ENCODE assay signal across 8 cellular contexts in genomic region chr2:112646102-112646719, GRCh38. TPM values are rescaled to one million over a fixed set of nuclear protein-coding genes. Genes with fewer than 3 reads are reported as not detected.
DNase-seq lines count a peak whose midpoint lies in the region; ATAC-seq and TF ChIP-seq lines count a peak whose summit lies in the region.

No MANE protein-coding gene starts in this region.

- H3K4me2 ChIP-seq in neural progenitor cell, result peak overlapping the region; percentile 81

- H3F3A ChIP-seq in neural progenitor cell (ENCODE audit: low read depth), result peaks cover 4% of the 10 kb centered on the region

- in situ Hi-C loops in GM13976 (cut with MboI; ENCODE audit: low sequenced_read_pairs, unreplicated experiment), result no loop called here

- H3K4me1 Mint-ChIP-seq in activated CD4-positive, alpha-beta T cell treated with anti-CD3 and anti-CD28 coated beads, Interleukin-2, amount 10 ng/mL, durations not matched to agents 7 days and 5 days, result peaks cover 66% of the 10 kb centered on the region
- peaks cover 33% of the 10 kb centered on the region for H3K4me1 Mint-ChIP-seq in neural progenitor cell

- CTCF ChIA-PET in activated CD4-positive, alpha-beta T cell treated with anti-CD3 and anti-CD28 coated beads, Interleukin-2, amount 10 ng/mL, durations not matched to agents 7 days and 5 days (lab: Charles Lee), result interaction anchor here (0.8 to 7.6 kb wide), 10 partner anchors 8 to 104 kb away, joined by 3 to 35 read pairs (median 4); no protein-coding TSS in a partner anchor

- H3K9me3 Mint-ChIP-seq in activated CD4-positive, alpha-beta T cell treated with anti-CD3 and anti-CD28 coated beads, Interleukin-2, amount 10 ng/mL, durations not matched to agents 7 days and 5 days, result no peaks in the 10 kb centered on the region
- H3K9me3 Mint-ChIP-seq in neural progenitor cell, result no peaks in the 10 kb centered on the region

- H3K36me3 Mint-ChIP-seq in activated CD4-positive, alpha-beta T cell treated with anti-CD3 and anti-CD28 coated beads, Interleukin-2, amount 10 ng/mL, durations not matched to agents 7 days and 5 days (ENCODE audit: low read depth), result peaks cover 63% of the 10 kb centered on the region
- peaks cover 27% of the 10 kb centered on the region for H3K36me3 Mint-ChIP-seq in neural progenitor cell

- peak overlapping the region; percentile 62 for H3K9ac ChIP-seq in neural progenitor cell

- no peaks in the 10 kb centered on the region for H3K36me3 ChIP-seq in esophagus (ENCODE audit: control insufficient read depth in 2 of 2, insufficient read depth in 2 of 2, low read length in 1 of 2)
- peaks cover 24% of the 10 kb centered on the region for H3K36me3 ChIP-seq in neural progenitor cell

- no peak overlapping the region for H2AFZ ChIP-seq in neural progenitor cell (replicated peaks)

- H3K27ac Mint-ChIP-seq in activated CD4-positive, alpha-beta T cell treated with anti-CD3 and anti-CD28 coated beads, Interleukin-2, amount 10 ng/mL, durations not matched to agents 7 days and 5 days, result peak overlapping the region; percentile 87
- no peak overlapping the region for H3K27ac Mint-ChIP-seq in neural progenitor cell

- peaks cover 54% of the 10 kb centered on the region for H3K79me2 ChIP-seq in neural progenitor cell (ENCODE audit: low read depth)

- H3K4me3 Mint-ChIP-seq in activated CD4-positive, alpha-beta T cell treated with anti-CD3 and anti-CD28 coated beads, Interleukin-2, amount 10 ng/mL, durations not matched to agents 7 days and 5 days, result peak overlapping the region; percentile 99
- peak overlapping the region; percentile 95 for H3K4me3 Mint-ChIP-seq in neural progenitor cell

- H3K9me3 ChIP-seq in esophagus (ENCODE audit: control insufficient read depth in 2 of 2, insufficient read depth in 1 of 2, low read depth in 1 of 2, low read length in 1 of 2) (no peaks in the 10 kb centered on the region), neural progenitor cell (ENCODE audit: low read depth) (no peaks in the 10 kb centered on the region)

- H3K4me1 ChIP-seq in esophagus (ENCODE audit: control insufficient read depth in 2 of 2, insufficient read depth in 2 of 2, low read length in 1 of 2), result no peaks in the 10 kb centered on the region
- peaks cover 26% of the 10 kb centered on the region for H3K4me1 ChIP-seq in neural progenitor cell

- H3K27me3 ChIP-seq in esophagus (ENCODE audit: control insufficient read depth in 1 of 2, insufficient read depth in 2 of 2, low read length in 2 of 2) (no peaks in the 10 kb centered on the region), neural progenitor cell (peaks cover 28% of the 10 kb centered on the region)

- DNase-seq in DMS53 (lab: John Stamatoyannopoulos, UW) (peak; percentile 77), neural progenitor cell (ENCODE audit: low spot score) (peak; percentile 34), GM13976 (ENCODE audit: low spot score) (no peak), SKM-1 (lab: John Stamatoyannopoulos, UW; ENCODE audit: unreplicated experiment) (no peak)
- DNase-seq in Jurkat, Clone E6-1 (ENCODE audit: low read depth, low spot score), result no peak
- peak; percentile 57 for DNase-seq in activated CD4-positive, alpha-beta T cell treated with anti-CD3 and anti-CD28 coated beads, Interleukin-2, amount 10 ng/mL, durations not matched to agents 7 days and 5 days

- peak overlapping the region; percentile 84 for H3K4me3 ChIP-seq in Jurkat, Clone E6-1 (ENCODE audit: low read length)
- H3K4me3 ChIP-seq in esophagus (ENCODE audit: low read depth in 1 of 2, low read length in 2 of 2), result peak overlapping the region; percentile 80 to 87
- peak overlapping the region; percentile 91 for H3K4me3 ChIP-seq in neural progenitor cell

- H4K20me1 ChIP-seq in neural progenitor cell (ENCODE audit: low read depth), result peaks cover 25% of the 10 kb centered on the region

- H3K27ac ChIP-seq in esophagus (ENCODE audit: low read depth in 2 of 2, low read length in 1 of 2), result peak overlapping the region; percentile 96 to 99
- peak overlapping the region; percentile 42 for H3K27ac ChIP-seq in neural progenitor cell

- H3K27me3 Mint-ChIP-seq in activated CD4-positive, alpha-beta T cell treated with anti-CD3 and anti-CD28 coated beads, Interleukin-2, amount 10 ng/mL, durations not matched to agents 7 days and 5 days, result no peaks in the 10 kb centered on the region
- peaks cover 10% of the 10 kb centered on the region for H3K27me3 Mint-ChIP-seq in neural progenitor cell (ENCODE audit: insufficient read depth, low read depth)

- peak; percentile 27 for ATAC-seq in GM21447 (IDR thresholded peaks at IDR 0.05; ENCODE audit: unreplicated experiment)

- 0% methylated on average over 47 to 69 of the region's 69 CpGs for WGBS in esophagus, 2 donors

- POLR2A ChIA-PET in activated CD4-positive, alpha-beta T cell treated with anti-CD3 and anti-CD28 coated beads, Interleukin-2, amount 10 ng/mL, durations not matched to agents 7 days and 5 days (lab: Charles Lee), result interaction anchor here (1.1 to 1.5 kb wide), 3 partner anchors 15 to 20 kb away, joined by 3 to 5 read pairs (median 3); no protein-coding TSS in a partner anchor

- no peak for TF ChIP-seq CTCF in neural progenitor cell (IDR thresholded peaks at IDR 0.05)
- no peak for TF ChIP-seq CTCF in GM13976 (IDR thresholded peaks at IDR 0.05; ENCODE audit: borderline replicate concordance, control extremely low read depth, extremely low read depth, insufficient read depth, missing control alignments)

RNA-seq across cellular contexts. Expression of gene SLC20A1, which starts 0.5 kb away (rescaled TPM):
- polyA plus RNA-seq in Jurkat, Clone E6-1 (2012; ENCODE audit: insufficient read depth, insufficient read length), result 55.1 TPM
- total RNA-seq in activated CD4-positive, alpha-beta T cell treated with anti-CD3 and anti-CD28 coated beads, Interleukin-2, amount 10 ng/mL, durations not matched to agents 7 days and 5 days, result 100 to 1,000 TPM; 165 to 167 TPM
- 10 to 100 TPM; 10.1 to 10.4 TPM for polyA plus RNA-seq in esophagus
- 46.1 and 61.1 TPM in 2 replicates for total RNA-seq in neural progenitor cell (ENCODE audit: low replicate concordance)

Comparison
In these comparisons a context has a peak if more than half of its experiments do, and no peak if none do; other contexts are left out.
1. DNase-seq: peak in DMS53 (single experiment), activated CD4-positive, alpha-beta T cell treated with anti-CD3 and anti-CD28 coated beads, Interleukin-2, amount 10 ng/mL, durations not matched to agents 7 days and 5 days (single experiment) and neural progenitor cell (single experiment); none in Jurkat, Clone E6-1 (single experiment), GM13976 (single experiment) and SKM-1 (single experiment).
2. Peak in every context shown above with its lines, with median percentiles within 50 percentile points of each other: H3K4me3 ChIP-seq.